ENCODE assay signal across 1 cellular context in genomic region chr15:68652141-68652540, GRCh38.
TF ChIP-seq lines count a peak whose summit lies in the region.

No MANE protein-coding gene starts in this region.

TF ChIP-seq in H1, 55 proteins besides CTCF, POLR2A, EP300 and RAD21 (continued from another document):
- no peak for TF ChIP-seq CHD7 (IDR thresholded peaks at IDR 0.05; ENCODE audit: insufficient replicate concordance, low read length)
- TF ChIP-seq TAF1 (IDR thresholded peaks at IDR 0.05; ENCODE audit: low read depth, low read length): no peak
- no peak for TF ChIP-seq KDM4A (IDR thresholded peaks at IDR 0.05; ENCODE audit: low read depth, low read length, severe bottlenecking)
- TF ChIP-seq RFX5 (IDR thresholded peaks at IDR 0.05; ENCODE audit: borderline replicate concordance, low read depth, low read length): no peak
